ENCODE assay signal across 8 cellular contexts in genomic region chr22:42369250-42370041, GRCh38.
DNase-seq lines count a peak whose midpoint lies in the region; ATAC-seq and TF ChIP-seq lines count a peak whose summit lies in the region.

No MANE protein-coding gene starts in this region.

- H3K27me3 ChIP-seq in Peyer's patch: peaks cover 0 to 8% of the 10 kb centered on the region in 2 donors

- TF ChIP-seq CTCF in Peyer's patch (IDR thresholded peaks at IDR 0.05): no peak
- no peak for TF ChIP-seq CTCF in fibroblast of the aortic adventitia (IDR thresholded peaks at IDR 0.05; ENCODE audit: insufficient read depth, low read length)
- TF ChIP-seq CTCF in natural killer cell (IDR thresholded peaks at IDR 0.05): no peak

- no peaks in the 10 kb centered on the region for H3K36me3 Mint-ChIP-seq in activated T-helper 2 cell treated with anti-CD3 and anti-CD28 coated beads, Interferon-gamma antibody, Interleukin-2, Interleukin-4, amounts not matched to agents 10 μg/mL and 5 μg/mL and 100 μg/mL, durations not matched to agents 14 hours and 24 hours and 36 hours (ENCODE audit: low read depth)
- no peaks in the 10 kb centered on the region for H3K36me3 Mint-ChIP-seq in natural killer cell
- no peaks in the 10 kb centered on the region for H3K36me3 Mint-ChIP-seq in stimulated activated naive B cell treated with anti-CD40 and anti-IgM and Interleukin-4, amounts not matched to agents 10 μg/mL and 1 μg/mL and 100 μg/mL, for 72 hours

- ATAC-seq in GM21723 (IDR thresholded peaks at IDR 0.05; ENCODE audit: unreplicated experiment) (peak; percentile 93), natural killer cell (peak; percentile 97 to 98 (median 97))
- peak; percentile 97 to 98 for ATAC-seq in stimulated activated naive B cell treated with anti-CD40 and anti-IgM and Interleukin-4, amounts not matched to agents 10 μg/mL and 1 μg/mL and 100 μg/mL, for 72 hours (replicated peaks)

- in situ Hi-C loops in KBM-7 (cut with MboI; ENCODE audit: low pct_unique_long_range_greater_than_20kb, low sequenced_read_pairs): no loop called here

- H3K4me3 ChIP-seq in Peyer's patch: peak overlapping the region; percentile 44 to 73 (median 68)
- H3K4me3 ChIP-seq in fibroblast of the aortic adventitia (ENCODE audit: low read depth, low read length): peak overlapping the region; percentile 70

- H3K27ac Mint-ChIP-seq in activated T-helper 2 cell treated with anti-CD3 and anti-CD28 coated beads, Interferon-gamma antibody, Interleukin-2, Interleukin-4, amounts not matched to agents 10 μg/mL and 5 μg/mL and 100 μg/mL, durations not matched to agents 14 hours and 24 hours and 36 hours: peak overlapping the region; percentile 29
- H3K27ac Mint-ChIP-seq in natural killer cell: peak overlapping the region in 1 of 2 donors; percentile 80
- no peak overlapping the region for H3K27ac Mint-ChIP-seq in stimulated activated naive B cell treated with anti-CD40 and anti-IgM and Interleukin-4, amounts not matched to agents 10 μg/mL and 1 μg/mL and 100 μg/mL, for 72 hours

- H3K4me1 Mint-ChIP-seq in activated T-helper 2 cell treated with anti-CD3 and anti-CD28 coated beads, Interferon-gamma antibody, Interleukin-2, Interleukin-4, amounts not matched to agents 10 μg/mL and 5 μg/mL and 100 μg/mL, durations not matched to agents 14 hours and 24 hours and 36 hours (ENCODE audit: low read depth): peaks cover 9% of the 10 kb centered on the region
- peaks cover 6 to 28% of the 10 kb centered on the region in 2 donors for H3K4me1 Mint-ChIP-seq in natural killer cell
- H3K4me1 Mint-ChIP-seq in stimulated activated naive B cell treated with anti-CD40 and anti-IgM and Interleukin-4, amounts not matched to agents 10 μg/mL and 1 μg/mL and 100 μg/mL, for 72 hours: peaks cover 18 to 31% of the 10 kb centered on the region in 2 donors

- TF ChIP-seq POLR2A in Peyer's patch (IDR thresholded peaks at IDR 0.05): no peak

- peak overlapping the region in 3 of 4 donors; percentile 44 to 72 (median 50) for H3K27ac ChIP-seq in Peyer's patch

- intact Hi-C loops in activated T-helper 2 cell treated with anti-CD3 and anti-CD28 coated beads, Interferon-gamma antibody, Interleukin-2, Interleukin-4, amounts not matched to agents 10 μg/mL and 5 μg/mL and 100 μg/mL, durations not matched to agents 14 hours and 24 hours and 36 hours (cut with micrococcal nuclease): loop anchor here (1.0 kb wide), 1 partner anchor 299 kb away; the partner anchor contains the start of gene NAGA
- intact Hi-C loops in natural killer cell (cut with micrococcal nuclease): loop anchor here (5.0 kb wide), 1 partner anchor 277 kb away; the partner anchor contains the start of gene NDUFA6

- peaks cover 48% of the 10 kb centered on the region for H3K27me3 Mint-ChIP-seq in activated T-helper 2 cell treated with anti-CD3 and anti-CD28 coated beads, Interferon-gamma antibody, Interleukin-2, Interleukin-4, amounts not matched to agents 10 μg/mL and 5 μg/mL and 100 μg/mL, durations not matched to agents 14 hours and 24 hours and 36 hours (ENCODE audit: low read depth)
- H3K27me3 Mint-ChIP-seq in natural killer cell (ENCODE audit: low read depth in 2 of 2): peaks cover 26 to 37% of the 10 kb centered on the region in 2 donors
- H3K27me3 Mint-ChIP-seq in stimulated activated naive B cell treated with anti-CD40 and anti-IgM and Interleukin-4, amounts not matched to agents 10 μg/mL and 1 μg/mL and 100 μg/mL, for 72 hours: peaks cover 38 to 39% of the 10 kb centered on the region in 2 donors

- H3K9me3 ChIP-seq in Peyer's patch: no peaks in the 10 kb centered on the region

- no peaks in the 10 kb centered on the region for H3K36me3 ChIP-seq in Peyer's patch

- H3K4me1 ChIP-seq in Peyer's patch: peaks cover 0 to 17% (median 5%) of the 10 kb centered on the region in 4 donors

- DNase-seq in DMS79 treated with DMSO at 0.1 percent for 48 hours (lab: John Stamatoyannopoulos, UW): peak; percentile 72
- peak; percentile 70 for DNase-seq in KBM-7
- peak; percentile 93 to 96 (median 93) for DNase-seq in Peyer's patch
- peak; percentile 80 for DNase-seq in activated T-helper 2 cell treated with anti-CD3 and anti-CD28 coated beads, Interferon-gamma antibody, Interleukin-2, Interleukin-4, amounts not matched to agents 10 μg/mL and 5 μg/mL and 100 μg/mL, durations not matched to agents 14 hours and 24 hours and 36 hours (ENCODE audit: low spot score)
- peak; percentile 88 for DNase-seq in fibroblast of the aortic adventitia (ENCODE audit: low read depth)
- peak; percentile 65 for DNase-seq in natural killer cell
- peak; percentile 79 for DNase-seq in stimulated activated naive B cell treated with anti-CD40 and anti-IgM and Interleukin-4, amounts not matched to agents 10 μg/mL and 1 μg/mL and 100 μg/mL, for 72 hours

- peak overlapping the region; percentile 80 for H3K4me3 Mint-ChIP-seq in activated T-helper 2 cell treated with anti-CD3 and anti-CD28 coated beads, Interferon-gamma antibody, Interleukin-2, Interleukin-4, amounts not matched to agents 10 μg/mL and 5 μg/mL and 100 μg/mL, durations not matched to agents 14 hours and 24 hours and 36 hours (ENCODE audit: low read depth)
- H3K4me3 Mint-ChIP-seq in natural killer cell: peak overlapping the region; percentile 97
- peak overlapping the region; percentile 80 to 90 for H3K4me3 Mint-ChIP-seq in stimulated activated naive B cell treated with anti-CD40 and anti-IgM and Interleukin-4, amounts not matched to agents 10 μg/mL and 1 μg/mL and 100 μg/mL, for 72 hours

- H3K9me3 Mint-ChIP-seq in activated T-helper 2 cell treated with anti-CD3 and anti-CD28 coated beads, Interferon-gamma antibody, Interleukin-2, Interleukin-4, amounts not matched to agents 10 μg/mL and 5 μg/mL and 100 μg/mL, durations not matched to agents 14 hours and 24 hours and 36 hours: no peaks in the 10 kb centered on the region
- no peaks in the 10 kb centered on the region for H3K9me3 Mint-ChIP-seq in natural killer cell
- H3K9me3 Mint-ChIP-seq in stimulated activated naive B cell treated with anti-CD40 and anti-IgM and Interleukin-4, amounts not matched to agents 10 μg/mL and 1 μg/mL and 100 μg/mL, for 72 hours: no peaks in the 10 kb centered on the region

Comparison
In these comparisons a context has a peak if more than half of its experiments do, and no peak if none do; other contexts are left out.
1. Peak in every context shown above with its lines: DNase-seq, ATAC-seq, H3K4me3 ChIP-seq and H3K27ac ChIP-seq.